Comparison of ENCODE assay signal across 1 cellular context in genomic region chr17:8152981-8153549, GRCh38.
A peak's percentile ranks its signal among the peaks of the same experiment; 100 is the strongest.
TF ChIP-seq lines count a peak whose summit lies in the region.

No MANE protein-coding gene starts in this region.

TF ChIP-seq in K562, 482 proteins besides CTCF, POLR2A, EP300 and RAD21:
- TF ChIP-seq ARID3A (IDR thresholded peaks at IDR 0.05; ENCODE audit: borderline replicate concordance, low read depth, low read length) (no peak), BCLAF1 (IDR thresholded peaks at IDR 0.05; ENCODE audit: borderline replicate concordance in 1 of 2, control insufficient read depth in 1 of 2, low read depth in 2 of 2, low read length in 1 of 2) (peak in 1 of 2 experiments; percentile 2; a peak in 1 of 4 replicates), MEF2A (IDR thresholded peaks at IDR 0.05; ENCODE audit: control insufficient read depth, low read depth, low read length) (0 out of 2 replicates have a peak, but pooled peaks have one; percentile 24)
